Comparison of ENCODE assay signal across 11 cellular contexts in the genomic region with DNA sequence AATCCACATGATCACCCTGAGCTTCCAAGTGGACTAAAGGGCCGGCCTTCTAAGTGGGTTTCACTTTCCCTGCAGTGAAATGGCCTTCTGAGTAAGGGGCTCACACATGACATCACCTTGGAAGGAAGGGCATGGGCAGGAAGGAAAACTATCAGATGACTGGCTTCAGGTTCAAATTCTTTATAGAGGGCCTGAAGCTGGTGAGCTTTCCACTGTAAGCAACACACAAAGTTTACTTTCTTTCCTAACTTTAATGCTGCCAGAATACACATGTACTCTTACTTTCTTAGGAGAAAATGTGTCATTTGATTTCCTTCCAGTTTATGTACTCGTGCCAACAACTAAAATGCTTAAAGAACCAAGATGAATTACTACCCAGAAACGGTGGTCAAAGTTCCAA.
DNase-seq lines count a peak whose midpoint lies in the region; ATAC-seq and TF ChIP-seq lines count a peak whose summit lies in the region.
"Had no signal": no experiment of that assay in that cellular context is flagged by ENCODE, and none has a peak within 500 bp of the region (broad histone marks: within the 10 kb centered on the region; RNA-seq: fewer than 3 reads in every experiment).

No MANE protein-coding gene starts in this region.

- DNase-seq in left ventricle myocardium inferior (no peak), Right ventricle myocardium inferior (ENCODE audit: missing footprints) (no peak), brain microvascular endothelial cell (no peak), memory B cell (ENCODE audit: low spot score in 2 of 2) (no peak), upper lobe of right lung (no peak), SIG-M5 (lab: John Stamatoyannopoulos, UW) (no peak)
- DNase-seq: Kasumi-1 had no signal

- H3K27me3 Mint-ChIP-seq in memory B cell, result no peaks in the 10 kb centered on the region
- H3K27me3 Mint-ChIP-seq: type B pancreatic cell had no signal

- ATAC-seq in Right ventricle myocardium inferior, result no peak
- no peak for ATAC-seq in memory B cell (ENCODE audit: low read depth)
- ATAC-seq in upper lobe of right lung, result no peak
- ATAC-seq in HG03439 (IDR thresholded peaks at IDR 0.05; ENCODE audit: unreplicated experiment), result no peak
- ATAC-seq in HG02642 (IDR thresholded peaks at IDR 0.05; ENCODE audit: poor library complexity, unreplicated experiment), result no peak

- peak overlapping the region; percentile 9 for H3K4me3 ChIP-seq in left ventricle myocardium inferior
- H3K4me3 ChIP-seq in brain microvascular endothelial cell (ENCODE audit: low read depth, low read length), result no peak overlapping the region
- no peak overlapping the region for H3K4me3 ChIP-seq in upper lobe of right lung

- H3K27me3 ChIP-seq in left ventricle myocardium inferior (ENCODE audit: low read depth), result no peaks in the 10 kb centered on the region
- H3K27me3 ChIP-seq in brain microvascular endothelial cell (replicated peaks), result no peaks in the 10 kb centered on the region
- H3K27me3 ChIP-seq in upper lobe of right lung, result no peaks in the 10 kb centered on the region

- H3K4me1 ChIP-seq in left ventricle myocardium inferior (peaks cover 69% of the 10 kb centered on the region), upper lobe of right lung (peaks cover 44% of the 10 kb centered on the region)

- H3K36me3 Mint-ChIP-seq in memory B cell, result peaks cover 30% of the 10 kb centered on the region

- H3K4me3 Mint-ChIP-seq in memory B cell, result no peak overlapping the region
- H3K4me3 Mint-ChIP-seq: T-helper 2 cell treated with Interferon-gamma antibody and Interleukin-4, amounts not matched to agents 5 μg/mL and 100 μg/mL, for 36 hours; type B pancreatic cell had no signal

- intact Hi-C loops in left ventricle myocardium inferior (cut with micrococcal nuclease), result no loop called here
- intact Hi-C loops in Right ventricle myocardium inferior (cut with DNase I), result no loop called here
- intact Hi-C loops in upper lobe of right lung (cut with DNase I), result no loop called here

- in situ Hi-C loops in brain microvascular endothelial cell (cut with HindIII; ENCODE audit: low pct_ligation_motif_present, low sequenced_read_pairs), result no loop called here

- no peaks in the 10 kb centered on the region for H3K9me3 Mint-ChIP-seq in memory B cell
- H3K9me3 Mint-ChIP-seq: T-helper 2 cell treated with Interferon-gamma antibody and Interleukin-4, amounts not matched to agents 5 μg/mL and 100 μg/mL, for 36 hours; type B pancreatic cell had no signal

- TF ChIP-seq CTCF in left ventricle myocardium inferior (IDR thresholded peaks at IDR 0.05; ENCODE audit: borderline replicate concordance) (no peak), brain microvascular endothelial cell (IDR thresholded peaks at IDR 0.05; ENCODE audit: low read depth, low read length, missing control alignments) (no peak), upper lobe of right lung (IDR thresholded peaks at IDR 0.05) (no peak)

- H3K9me3 ChIP-seq in left ventricle myocardium inferior (replicated peaks), result no peaks in the 10 kb centered on the region
- no peaks in the 10 kb centered on the region for H3K9me3 ChIP-seq in upper lobe of right lung

- H3K4me1 Mint-ChIP-seq in memory B cell, result peaks cover 41% of the 10 kb centered on the region

- H3K36me3 ChIP-seq in left ventricle myocardium inferior, result peaks cover 15% of the 10 kb centered on the region
- peaks cover 6% of the 10 kb centered on the region for H3K36me3 ChIP-seq in brain microvascular endothelial cell (replicated peaks)
- peaks cover 22% of the 10 kb centered on the region for H3K36me3 ChIP-seq in upper lobe of right lung

- peak overlapping the region; percentile 72 for H3K27ac Mint-ChIP-seq in memory B cell
- H3K27ac Mint-ChIP-seq: T-helper 2 cell treated with Interferon-gamma antibody and Interleukin-4, amounts not matched to agents 5 μg/mL and 100 μg/mL, for 36 hours; type B pancreatic cell had no signal

- H3K27ac ChIP-seq in left ventricle myocardium inferior (replicated peaks) (peak overlapping the region; percentile 16), brain microvascular endothelial cell (peak overlapping the region; percentile 83), upper lobe of right lung (peak overlapping the region; percentile 27)

Comparison
In these comparisons a context has a peak if more than half of its experiments do, and no peak if none do; other contexts are left out.
1. H3K27ac ChIP-seq: peak in every context shown above with its lines; median percentile 83 in brain microvascular endothelial cell; 27 in upper lobe of right lung; 16 in left ventricle myocardium inferior.